ENCODE assay signal across 14 cellular contexts in genomic region chr3:73616056-73616455, GRCh38. TPM values are rescaled to one million over a fixed set of nuclear protein-coding genes. Genes with fewer than 3 reads are reported as not detected.
"Had no signal": no experiment of that assay in that cellular context is flagged by ENCODE, and none has a peak within 500 bp of the region (broad histone marks: within the 10 kb centered on the region; RNA-seq: fewer than 3 reads in every experiment).

No MANE protein-coding gene starts in this region.

- H3K27ac ChIP-seq: epithelial cell of prostate, foreskin keratinocyte, parathyroid adenoma had no signal

- DNase-seq: cerebellar nuclear complex; effector memory CD8-positive, alpha-beta T cell; foreskin keratinocyte; kidney; left colon; mesendoderm; naive B cell; nephron progenitor cell; small intestine; stimulated activated CD4-positive, alpha-beta T cell treated with anti-CD3 and anti-CD28 coated beads, Interleukin-2, amount 100 ng/mL, for 48 hours; stimulated activated naive CD4-positive, alpha-beta T cell treated with Interleukin-2 at 50 U/mL for 16 hours had no signal

- H3K4me1 ChIP-seq: foreskin keratinocyte, parathyroid adenoma had no signal

- ATAC-seq: effector memory CD8-positive, alpha-beta T cell; foreskin keratinocyte; left colon had no signal

RNA-seq across cellular contexts. Expression of gene PDZRN3, which starts 8.7 kb away (rescaled TPM):
- total RNA-seq: pulmonary artery endothelial cell had no signal
